21 cellular contexts compared by ENCODE assay signal in genomic region chr9:100150209-100150608, GRCh38. TPM values are rescaled to one million over a fixed set of nuclear protein-coding genes. Genes with fewer than 3 reads are reported as not detected.
DNase-seq lines count a peak whose midpoint lies in the region; TF ChIP-seq lines count a peak whose summit lies in the region.
"Had no signal": no experiment of that assay in that cellular context is flagged by ENCODE, and none has a peak within 500 bp of the region (broad histone marks: within the 10 kb centered on the region; RNA-seq: fewer than 3 reads in every experiment).

No MANE protein-coding gene starts in this region.

- H3K4me2 ChIP-seq in H9 (ENCODE audit: insufficient read depth, insufficient read length, low read length) = no peak overlapping the region
- H3K4me2 ChIP-seq: smooth muscle cell had no signal

- peak; percentile 19 for DNase-seq in HFF-Myc (ENCODE audit: extremely low read depth, low read depth)
- DNase-seq in NCI-H69 (lab: John Stamatoyannopoulos, UW) = peak; percentile 80
- DNase-seq in dermis microvascular lymphatic vessel endothelial cell (ENCODE audit: low read depth in 2 of 2) = peak; percentile 3 to 25
- DNase-seq in prostate gland (ENCODE audit: low spot score) = peak; percentile 10
- no peak for DNase-seq in left ventricle myocardium inferior
- no peak for DNase-seq in H9
- no peak for DNase-seq in NCI-H510A (lab: John Stamatoyannopoulos, UW)
- DNase-seq: activated CD4-positive, alpha-beta T cell treated with anti-CD3 and anti-CD28 coated beads for 1 hour; activated CD8-positive, alpha-beta memory T cell treated with anti-CD3 and anti-CD28 coated beads, Interleukin-2, amount 50 U/mL, for 48 hours; activated naive CD4-positive, alpha-beta T cell treated with anti-CD3 and anti-CD28 coated beads, Interleukin-2, amount 50 U/mL, for 16 hours; caudate nucleus; DND-41; HCEC 1CT; NCI-H1048; NCI-H526 treated with DMSO at 0.1 percent for 48 hours; pancreas; RPMI8226; stomach; T-helper 17 cell had no signal

- no peak overlapping the region for H3K27ac ChIP-seq in prostate gland
- no peak overlapping the region for H3K27ac ChIP-seq in left ventricle myocardium inferior (replicated peaks)
- no peak overlapping the region for H3K27ac ChIP-seq in H9 (ENCODE audit: insufficient read length, low read depth, low read length)
- H3K27ac ChIP-seq: pancreas, stomach had no signal

- no peak overlapping the region for H2BK120ac ChIP-seq in H9 (ENCODE audit: low read depth, low read length, poor library complexity, severe bottlenecking)

- peaks cover 0 to 2% (median 0%) of the 10 kb centered on the region in 3 experiments; a peak in 3 of 7 replicates for H3K36me3 Mint-ChIP-seq in H9 (ENCODE audit: insufficient read depth in 1 of 3, low read depth in 3 of 3)
- H3K36me3 Mint-ChIP-seq: CD14-positive monocyte had no signal

- no peak overlapping the region for H2BK20ac ChIP-seq in H9 (ENCODE audit: low read depth, low read length, poor library complexity, severe bottlenecking)

- WGBS in prostate gland = 6% methylated on average over 2 of the region's 2 CpGs
- WGBS in H9 (ENCODE audit: extremely low coverage, insufficient read length, low lambda C conversion rate) = no CpG with 5 or more reads among the region's 2 CpGs

- no peak overlapping the region for H2BK15ac ChIP-seq in H9 (ENCODE audit: low read depth, low read length)

- no peaks in the 10 kb centered on the region for H3K27me3 Mint-ChIP-seq in H9 (ENCODE audit: low read depth)
- H3K27me3 Mint-ChIP-seq: T-helper 17 cell had no signal

- H3K4me1 Mint-ChIP-seq in H9 = peaks cover 22 to 31% of the 10 kb centered on the region in 2 experiments

- H3T11ph ChIP-seq in H9 (ENCODE audit: low read length) = no peak overlapping the region

- H3K56ac ChIP-seq in H9 (ENCODE audit: insufficient read length, low read depth, low read length) = no peak overlapping the region

- no peak overlapping the region for H2BK12ac ChIP-seq in H9 (ENCODE audit: insufficient read length, low read depth, low read length)

- H3K36me3 ChIP-seq in prostate gland (no peaks in the 10 kb centered on the region), left ventricle myocardium inferior (no peaks in the 10 kb centered on the region)
- H3K36me3 ChIP-seq: pancreas, stomach had no signal

- no peak overlapping the region for H3K23ac ChIP-seq in H9 (ENCODE audit: insufficient read length, low read depth, low read length)

- H3K9me3 ChIP-seq in prostate gland = no peaks in the 10 kb centered on the region
- H3K9me3 ChIP-seq in left ventricle myocardium inferior (replicated peaks) = no peaks in the 10 kb centered on the region
- H3K9me3 ChIP-seq in H9 (ENCODE audit: control insufficient read depth, low read depth, low read length) = no peaks in the 10 kb centered on the region
- H3K9me3 ChIP-seq: pancreas, stomach had no signal

- no peak overlapping the region for H3K4ac ChIP-seq in H9 (ENCODE audit: low read depth, low read length)

- no peak overlapping the region for H3K14ac ChIP-seq in H9 (ENCODE audit: insufficient read depth, low read length)

- peak overlapping the region in 1 of 3 experiments; percentile 30; a peak in 1 of 7 replicates for H3K27ac Mint-ChIP-seq in H9
- H3K27ac Mint-ChIP-seq: CD14-positive monocyte, T-helper 17 cell had no signal

- no peak overlapping the region for H3K18ac ChIP-seq in H9 (ENCODE audit: insufficient read length, low read depth, low read length)

- intact Hi-C loops in prostate gland (cut with DNase I) = no loop called here
- intact Hi-C loops in left ventricle myocardium inferior (cut with micrococcal nuclease) = no loop called here

- no peaks in the 10 kb centered on the region for H3K23me2 ChIP-seq in H9 (ENCODE audit: insufficient read length, low read depth, low read length, poor library complexity, severe bottlenecking)

- H3K27me3 ChIP-seq in prostate gland (replicated peaks; ENCODE audit: insufficient read depth) (no peaks in the 10 kb centered on the region), left ventricle myocardium inferior (ENCODE audit: low read depth) (no peaks in the 10 kb centered on the region), H9 (ENCODE audit: insufficient read depth, low read length) (no peaks in the 10 kb centered on the region)
- H3K27me3 ChIP-seq: pancreas, stomach had no signal

- no peak overlapping the region for H3K4me3 Mint-ChIP-seq in H9
- H3K4me3 Mint-ChIP-seq: CD14-positive monocyte, T-helper 17 cell had no signal

- no peak overlapping the region for H3K9ac ChIP-seq in H9 (ENCODE audit: extremely low read depth, insufficient read length, low read length)

- no peak overlapping the region for H4K8ac ChIP-seq in H9 (replicated peaks; ENCODE audit: insufficient read length, low read depth, low read length)

- H4K91ac ChIP-seq in H9 (ENCODE audit: insufficient read length, low read depth, low read length) = no peak overlapping the region

- TF ChIP-seq CTCF in HFF-Myc (IDR thresholded peaks at IDR 0.05; ENCODE audit: low read depth, low read length, missing control alignments) (no peak), prostate gland (IDR thresholded peaks at IDR 0.05) (no peak), left ventricle myocardium inferior (IDR thresholded peaks at IDR 0.05; ENCODE audit: borderline replicate concordance) (no peak), H9 (conservative IDR thresholded peaks at IDR 0.05) (no peak)

- no peak overlapping the region for H2AK5ac ChIP-seq in H9 (ENCODE audit: insufficient read length, low read length)

- no peaks in the 10 kb centered on the region for H3K79me1 ChIP-seq in H9 (ENCODE audit: insufficient read depth, low read depth, low read length, poor library complexity, severe bottlenecking)

- H4K5ac ChIP-seq in H9 (ENCODE audit: insufficient read length, low read depth, low read length) = no peak overlapping the region

- H3K4me3 ChIP-seq in HFF-Myc (replicated peaks; ENCODE audit: low read depth, low read length) (no peak overlapping the region), prostate gland (no peak overlapping the region), left ventricle myocardium inferior (no peak overlapping the region)
- H3K4me3 ChIP-seq: pancreas, smooth muscle cell, stomach had no signal

- H2BK5ac ChIP-seq in H9 (ENCODE audit: insufficient read length, low read length) = no peak overlapping the region

- H3K79me2 ChIP-seq in H9 (ENCODE audit: insufficient read depth, low read length) = peaks cover 7% of the 10 kb centered on the region; the same call in 1 of the 2 replicates

- H2AFZ ChIP-seq in H9 (ENCODE audit: low read length) = no peak overlapping the region

- no peak for TF ChIP-seq POLR2A in prostate gland (IDR thresholded peaks at IDR 0.05)

- no peaks in the 10 kb centered on the region for H3K4me1 ChIP-seq in prostate gland (replicated peaks)
- no peaks in the 10 kb centered on the region for H3K4me1 ChIP-seq in left ventricle myocardium inferior
- H3K4me1 ChIP-seq in H9 (ENCODE audit: insufficient read depth, low read length) = no peaks in the 10 kb centered on the region; the same call in none of the 2 replicates
- H3K4me1 ChIP-seq: pancreas had no signal

- H3K9me3 Mint-ChIP-seq in H9 = no peaks in the 10 kb centered on the region
- H3K9me3 Mint-ChIP-seq: CD14-positive monocyte had no signal

- H4K20me1 ChIP-seq in H9 (ENCODE audit: control insufficient read depth, insufficient read depth, insufficient read length) = no peaks in the 10 kb centered on the region

RNA-seq across cellular contexts. Expression of gene INVS, which starts 51.2 kb away (rescaled TPM):
- total RNA-seq in dermis microvascular lymphatic vessel endothelial cell (20.4 and 22.5 TPM in 2 replicates), prostate gland (10 to 100 TPM; 17.7 to 29.7 TPM), left ventricle myocardium inferior (6.7 TPM), H9 (2021) (7.5 and 8.2 TPM in 2 replicates)

RNA-seq across cellular contexts. Expression of gene ERP44, which starts 51.4 kb away (rescaled TPM):
- total RNA-seq in dermis microvascular lymphatic vessel endothelial cell = 5.6 and 7.8 TPM in 2 replicates
- 10 to 100 TPM; 16.6 to 20.6 TPM for total RNA-seq in prostate gland
- 15.6 TPM for total RNA-seq in left ventricle myocardium inferior
- 15.4 and 15.5 TPM in 2 replicates for total RNA-seq in H9 (2021)

Comparison
In these comparisons a context has a peak if more than half of its experiments do, and no peak if none do; other contexts are left out.
1. DNase-seq: peak in HFF-Myc (single experiment), NCI-H69 (single experiment), dermis microvascular lymphatic vessel endothelial cell (2 of 2) and prostate gland (single experiment); none in left ventricle myocardium inferior (single experiment), H9 (single experiment) and NCI-H510A (single experiment).